ENCODE assay signal across 8 cellular contexts in the genomic region with DNA sequence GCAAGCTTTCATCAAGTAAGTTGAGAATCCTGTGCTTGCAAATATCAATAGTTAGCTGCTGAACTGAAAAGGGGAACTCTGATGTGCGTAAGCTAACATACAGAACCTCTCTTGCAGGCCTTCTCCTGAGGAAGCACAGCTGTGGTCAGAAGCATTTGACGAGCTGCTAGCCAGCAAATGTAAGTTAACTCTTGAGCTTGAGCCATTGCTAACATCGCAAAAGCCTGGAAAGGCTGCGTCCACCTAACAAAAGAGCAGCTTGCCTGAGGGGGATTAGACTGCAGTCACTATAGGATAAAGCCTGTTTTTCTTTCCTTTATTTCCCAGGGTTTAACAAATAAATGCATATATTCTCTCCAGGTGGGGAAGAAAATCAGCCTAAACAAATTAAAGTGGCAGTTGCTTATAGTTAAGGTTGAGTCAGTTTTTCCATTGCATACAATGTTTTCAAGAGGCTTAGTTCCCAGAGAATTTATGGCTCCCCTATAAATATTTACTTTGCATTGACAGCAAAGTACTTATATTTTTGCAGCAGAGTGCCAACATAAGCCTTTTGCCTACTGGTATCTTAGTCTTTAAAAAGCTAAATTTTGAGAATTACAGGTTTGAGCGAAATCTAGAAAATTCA. TPM values are rescaled to one million over a fixed set of nuclear protein-coding genes. Genes with fewer than 3 reads are reported as not detected.
DNase-seq lines count a peak whose midpoint lies in the region; ATAC-seq, FAIRE-seq and TF ChIP-seq lines count a peak whose summit lies in the region.

No MANE protein-coding gene starts in this region.

- peak; percentile 37 for DNase-seq in GM20000 (ENCODE audit: low spot score)
- DNase-seq in NCI-H69 (lab: John Stamatoyannopoulos, UW), result peak; percentile 60
- no peak for DNase-seq in bronchial epithelial cell (ENCODE audit: low read depth)
- no peak for DNase-seq in stimulated activated CD4-positive, alpha-beta T cell treated with anti-CD3 and anti-CD28 coated beads, Interleukin-2, amount 100 ng/mL, for 24 hours
- no peak for DNase-seq in T1000 (lab: John Stamatoyannopoulos, UW)

- H3K9me3 ChIP-seq in BLaER1, result no peaks in the 10 kb centered on the region
- no peaks in the 10 kb centered on the region for H3K9me3 ChIP-seq in mucosa of rectum (ENCODE audit: control insufficient read depth in 2 of 2, low read length in 2 of 2)

- H3K4me3 ChIP-seq in BLaER1 (peak overlapping the region; percentile 76), bronchial epithelial cell (ENCODE audit: low read depth, low read length) (peak overlapping the region; percentile 91), mucosa of rectum (ENCODE audit: low read length in 2 of 2) (peak overlapping the region; percentile 94 to 98)

- H3K27me3 ChIP-seq in BLaER1 (no peaks in the 10 kb centered on the region), bronchial epithelial cell (ENCODE audit: control insufficient read depth, insufficient read depth, low read length) (no peaks in the 10 kb centered on the region), mucosa of rectum (ENCODE audit: control insufficient read depth in 2 of 2, insufficient read depth in 2 of 2, low read length in 2 of 2) (peaks cover 0 to 2% of the 10 kb centered on the region in 2 donors)

- ATAC-seq in HG03342 (IDR thresholded peaks at IDR 0.05; ENCODE audit: unreplicated experiment), result no peak

- FAIRE-seq in bronchial epithelial cell (lab: Jason Lieb, UNC), result no peak

- peak overlapping the region; percentile 96 for H3K4me2 ChIP-seq in BLaER1

- no peak for TF ChIP-seq CTCF in GM20000 (IDR thresholded peaks at IDR 0.05; ENCODE audit: extremely low read depth, missing control alignments)
- no peak for TF ChIP-seq CTCF in bronchial epithelial cell (IDR thresholded peaks at IDR 0.05; ENCODE audit: insufficient read depth, low read length, severe bottlenecking)

- no peaks in the 10 kb centered on the region for H4K20me1 ChIP-seq in BLaER1

- H3K27ac ChIP-seq in BLaER1 (no peak overlapping the region), mucosa of rectum (ENCODE audit: low read depth in 2 of 2, low read length in 2 of 2) (peak overlapping the region; percentile 83 to 88)

- H3K36me3 ChIP-seq in BLaER1, result 0 out of 2 replicates have a peak, but pooled peaks cover 5% of the 10 kb centered on the region
- H3K36me3 ChIP-seq in bronchial epithelial cell (ENCODE audit: control insufficient read depth, insufficient read depth, low read length), result peaks cover 5% of the 10 kb centered on the region
- H3K36me3 ChIP-seq in mucosa of rectum (ENCODE audit: control insufficient read depth in 2 of 2, insufficient read depth in 2 of 2, low read length in 2 of 2), result peaks cover 10 to 11% of the 10 kb centered on the region in 2 donors

- H3K4me1 ChIP-seq in BLaER1, result peaks cover 38% of the 10 kb centered on the region
- H3K4me1 ChIP-seq in mucosa of rectum (ENCODE audit: control insufficient read depth in 2 of 2, insufficient read depth in 2 of 2, low read length in 2 of 2), result peaks cover 13 to 17% of the 10 kb centered on the region in 2 donors

- H3K9ac ChIP-seq in BLaER1 (0 out of 2 replicates have a peak overlapping the region, but pooled peaks have one; percentile 79), mucosa of rectum (ENCODE audit: low read depth in 1 of 2, low read length in 2 of 2) (peak overlapping the region; percentile 82 to 93)

RNA-seq across cellular contexts. Expression of a gene that starts 1.5 kb away (rescaled TPM):
- 29.5 and 79.9 TPM in 2 replicates for total RNA-seq in bronchial epithelial cell

Comparison
In these comparisons a context has a peak if more than half of its experiments do, and no peak if none do; other contexts are left out.
1. DNase-seq: peak in GM20000 (single experiment) and NCI-H69 (single experiment); none in bronchial epithelial cell (single experiment), stimulated activated CD4-positive, alpha-beta T cell treated with anti-CD3 and anti-CD28 coated beads, Interleukin-2, amount 100 ng/mL, for 24 hours (0 of 2) and T1000 (single experiment).
2. Peak in every context shown above with its lines, with median percentiles within 50 percentile points of each other: H3K4me3 ChIP-seq.